ENCODE assay signal across 1 cellular context in genomic region chr17:78127240-78127887, GRCh38.
A peak's percentile ranks its signal among the peaks of the same experiment; 100 is the strongest.
TF ChIP-seq lines count a peak whose summit lies in the region.

No MANE protein-coding gene starts in this region.

TF ChIP-seq in K562, 482 proteins besides CTCF, POLR2A, EP300 and RAD21 (continued from another document and continues in another):
- TF ChIP-seq GATAD2B (IDR thresholded peaks at IDR 0.05; ENCODE audit: borderline replicate concordance) = no peak
- TF ChIP-seq BACH1 (tag; IDR thresholded peaks at IDR 0.05) = no peak
- TF ChIP-seq ATF7 (IDR thresholded peaks at IDR 0.05) = peak; percentile 33; the same call in 1 of the 2 replicates
- TF ChIP-seq STAG1 (CRISPR knock-in tag; IDR thresholded peaks at IDR 0.05; ENCODE audit: borderline replicate concordance) = no peak
- no peak for TF ChIP-seq RREB1 (CRISPR knock-in tag; IDR thresholded peaks at IDR 0.05)
- TF ChIP-seq CXXC5 (CRISPR knock-in tag; IDR thresholded peaks at IDR 0.05) = peak; percentile 35; the same call in 1 of the 2 replicates
- peak; percentile 59 for TF ChIP-seq EGR1 (conservative IDR thresholded peaks at IDR 0.05)
- no peak for TF ChIP-seq ATF1 (CRISPR knock-in tag; IDR thresholded peaks at IDR 0.05)
- peak; percentile 60 for TF ChIP-seq ATF1 (tag; IDR thresholded peaks at IDR 0.05)
- TF ChIP-seq ZEB2 (IDR thresholded peaks at IDR 0.05) = no peak
- TF ChIP-seq RBBP5 (IDR thresholded peaks at IDR 0.05; ENCODE audit: borderline replicate concordance, insufficient read depth, low read length, poor library complexity, severe bottlenecking) = peak; percentile 41
- TF ChIP-seq ZNF668 (CRISPR knock-in tag; IDR thresholded peaks at IDR 0.05) = no peak
- TF ChIP-seq, protein P1, sequence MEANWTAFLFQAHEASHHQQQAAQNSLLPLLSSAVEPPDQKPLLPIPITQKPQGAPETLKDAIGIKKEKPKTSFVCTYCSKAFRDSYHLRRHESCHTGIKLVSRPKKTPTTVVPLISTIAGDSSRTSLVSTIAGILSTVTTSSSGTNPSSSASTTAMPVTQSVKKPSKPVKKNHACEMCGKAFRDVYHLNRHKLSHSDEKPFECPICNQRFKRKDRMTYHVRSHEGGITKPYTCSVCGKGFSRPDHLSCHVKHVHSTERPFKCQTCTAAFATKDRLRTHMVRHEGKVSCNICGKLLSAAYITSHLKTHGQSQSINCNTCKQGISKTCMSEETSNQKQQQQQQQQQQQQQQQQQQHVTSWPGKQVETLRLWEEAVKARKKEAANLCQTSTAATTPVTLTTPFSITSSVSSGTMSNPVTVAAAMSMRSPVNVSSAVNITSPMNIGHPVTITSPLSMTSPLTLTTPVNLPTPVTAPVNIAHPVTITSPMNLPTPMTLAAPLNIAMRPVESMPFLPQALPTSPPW (CRISPR knock-in tag; IDR thresholded peaks at IDR 0.05) = peak; percentile 77
- TF ChIP-seq ZNF699 (CRISPR knock-in tag; IDR thresholded peaks at IDR 0.05; ENCODE audit: insufficient replicate concordance) = no peak
- TF ChIP-seq ZSCAN29 (IDR thresholded peaks at IDR 0.05) = no peak
- peak; percentile 68 for TF ChIP-seq SUPT5H (IDR thresholded peaks at IDR 0.05)
- TF ChIP-seq TEAD1 (CRISPR knock-in tag; IDR thresholded peaks at IDR 0.05) = no peak
- TF ChIP-seq NFIC (IDR thresholded peaks at IDR 0.05) = peak; percentile 19; the same call in 1 of the 2 replicates
- TF ChIP-seq ETV6 (IDR thresholded peaks at IDR 0.05; ENCODE audit: borderline replicate concordance in 1 of 2, low read depth in 2 of 2, low read length in 1 of 2) = peak in 1 of 2 experiments; percentile 67; a peak in 2 of 4 replicates
- TF ChIP-seq ETV6 (CRISPR knock-in tag; IDR thresholded peaks at IDR 0.05; ENCODE audit: borderline replicate concordance) = no peak
- TF ChIP-seq MAX (CRISPR knock-in tag; IDR thresholded peaks at IDR 0.05) = peak; percentile 39
- TF ChIP-seq POLR2G (IDR thresholded peaks at IDR 0.05; ENCODE audit: low read depth, low read length) = peak; percentile 69
- peak in 1 of 2 experiments; percentile 49; a peak in 2 of 4 replicates for TF ChIP-seq MNT (conservative IDR thresholded peaks at IDR 0.05)
- TF ChIP-seq TCFL5 (CRISPR knock-in tag; conservative IDR thresholded peaks at IDR 0.05) = no peak
- TF ChIP-seq, protein P2, sequence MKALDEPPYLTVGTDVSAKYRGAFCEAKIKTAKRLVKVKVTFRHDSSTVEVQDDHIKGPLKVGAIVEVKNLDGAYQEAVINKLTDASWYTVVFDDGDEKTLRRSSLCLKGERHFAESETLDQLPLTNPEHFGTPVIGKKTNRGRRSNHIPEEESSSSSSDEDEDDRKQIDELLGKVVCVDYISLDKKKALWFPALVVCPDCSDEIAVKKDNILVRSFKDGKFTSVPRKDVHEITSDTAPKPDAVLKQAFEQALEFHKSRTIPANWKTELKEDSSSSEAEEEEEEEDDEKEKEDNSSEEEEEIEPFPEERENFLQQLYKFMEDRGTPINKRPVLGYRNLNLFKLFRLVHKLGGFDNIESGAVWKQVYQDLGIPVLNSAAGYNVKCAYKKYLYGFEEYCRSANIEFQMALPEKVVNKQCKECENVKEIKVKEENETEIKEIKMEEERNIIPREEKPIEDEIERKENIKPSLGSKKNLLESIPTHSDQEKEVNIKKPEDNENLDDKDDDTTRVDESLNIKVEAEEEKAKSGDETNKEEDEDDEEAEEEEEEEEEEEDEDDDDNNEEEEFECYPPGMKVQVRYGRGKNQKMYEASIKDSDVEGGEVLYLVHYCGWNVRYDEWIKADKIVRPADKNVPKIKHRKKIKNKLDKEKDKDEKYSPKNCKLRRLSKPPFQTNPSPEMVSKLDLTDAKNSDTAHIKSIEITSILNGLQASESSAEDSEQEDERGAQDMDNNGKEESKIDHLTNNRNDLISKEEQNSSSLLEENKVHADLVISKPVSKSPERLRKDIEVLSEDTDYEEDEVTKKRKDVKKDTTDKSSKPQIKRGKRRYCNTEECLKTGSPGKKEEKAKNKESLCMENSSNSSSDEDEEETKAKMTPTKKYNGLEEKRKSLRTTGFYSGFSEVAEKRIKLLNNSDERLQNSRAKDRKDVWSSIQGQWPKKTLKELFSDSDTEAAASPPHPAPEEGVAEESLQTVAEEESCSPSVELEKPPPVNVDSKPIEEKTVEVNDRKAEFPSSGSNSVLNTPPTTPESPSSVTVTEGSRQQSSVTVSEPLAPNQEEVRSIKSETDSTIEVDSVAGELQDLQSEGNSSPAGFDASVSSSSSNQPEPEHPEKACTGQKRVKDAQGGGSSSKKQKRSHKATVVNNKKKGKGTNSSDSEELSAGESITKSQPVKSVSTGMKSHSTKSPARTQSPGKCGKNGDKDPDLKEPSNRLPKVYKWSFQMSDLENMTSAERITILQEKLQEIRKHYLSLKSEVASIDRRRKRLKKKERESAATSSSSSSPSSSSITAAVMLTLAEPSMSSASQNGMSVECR (CRISPR knock-in tag; IDR thresholded peaks at IDR 0.05) = peak; percentile 71
- TF ChIP-seq SOX6 (IDR thresholded peaks at IDR 0.05) = peak; percentile 30; the same call in 1 of the 2 replicates
- TF ChIP-seq ZNF239 (CRISPR knock-in tag; IDR thresholded peaks at IDR 0.05) = no peak
- no peak; the same call in 1 of the 2 replicates for TF ChIP-seq KLF6 (CRISPR knock-in tag; IDR thresholded peaks at IDR 0.05; ENCODE audit: borderline replicate concordance)
- TF ChIP-seq, protein P3, sequence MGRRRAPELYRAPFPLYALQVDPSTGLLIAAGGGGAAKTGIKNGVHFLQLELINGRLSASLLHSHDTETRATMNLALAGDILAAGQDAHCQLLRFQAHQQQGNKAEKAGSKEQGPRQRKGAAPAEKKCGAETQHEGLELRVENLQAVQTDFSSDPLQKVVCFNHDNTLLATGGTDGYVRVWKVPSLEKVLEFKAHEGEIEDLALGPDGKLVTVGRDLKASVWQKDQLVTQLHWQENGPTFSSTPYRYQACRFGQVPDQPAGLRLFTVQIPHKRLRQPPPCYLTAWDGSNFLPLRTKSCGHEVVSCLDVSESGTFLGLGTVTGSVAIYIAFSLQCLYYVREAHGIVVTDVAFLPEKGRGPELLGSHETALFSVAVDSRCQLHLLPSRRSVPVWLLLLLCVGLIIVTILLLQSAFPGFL (CRISPR knock-in tag; IDR thresholded peaks at IDR 0.05) = no peak
- TF ChIP-seq, protein P4, sequence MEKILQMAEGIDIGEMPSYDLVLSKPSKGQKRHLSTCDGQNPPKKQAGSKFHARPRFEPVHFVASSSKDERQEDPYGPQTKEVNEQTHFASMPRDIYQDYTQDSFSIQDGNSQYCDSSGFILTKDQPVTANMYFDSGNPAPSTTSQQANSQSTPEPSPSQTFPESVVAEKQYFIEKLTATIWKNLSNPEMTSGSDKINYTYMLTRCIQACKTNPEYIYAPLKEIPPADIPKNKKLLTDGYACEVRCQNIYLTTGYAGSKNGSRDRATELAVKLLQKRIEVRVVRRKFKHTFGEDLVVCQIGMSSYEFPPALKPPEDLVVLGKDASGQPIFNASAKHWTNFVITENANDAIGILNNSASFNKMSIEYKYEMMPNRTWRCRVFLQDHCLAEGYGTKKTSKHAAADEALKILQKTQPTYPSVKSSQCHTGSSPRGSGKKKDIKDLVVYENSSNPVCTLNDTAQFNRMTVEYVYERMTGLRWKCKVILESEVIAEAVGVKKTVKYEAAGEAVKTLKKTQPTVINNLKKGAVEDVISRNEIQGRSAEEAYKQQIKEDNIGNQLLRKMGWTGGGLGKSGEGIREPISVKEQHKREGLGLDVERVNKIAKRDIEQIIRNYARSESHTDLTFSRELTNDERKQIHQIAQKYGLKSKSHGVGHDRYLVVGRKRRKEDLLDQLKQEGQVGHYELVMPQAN (IDR thresholded peaks at IDR 0.05; ENCODE audit: borderline replicate concordance) = peak; percentile 54
- no peak for TF ChIP-seq ZNF324 (CRISPR knock-in tag; IDR thresholded peaks at IDR 0.05)
- TF ChIP-seq NR2C1 (IDR thresholded peaks at IDR 0.05) = peak; percentile 87
- TF ChIP-seq NR2C1 (tag; IDR thresholded peaks at IDR 0.05) = peak; percentile 91
- TF ChIP-seq ZNF592 (IDR thresholded peaks at IDR 0.05) = peak; percentile 88
